In the genomic region with DNA sequence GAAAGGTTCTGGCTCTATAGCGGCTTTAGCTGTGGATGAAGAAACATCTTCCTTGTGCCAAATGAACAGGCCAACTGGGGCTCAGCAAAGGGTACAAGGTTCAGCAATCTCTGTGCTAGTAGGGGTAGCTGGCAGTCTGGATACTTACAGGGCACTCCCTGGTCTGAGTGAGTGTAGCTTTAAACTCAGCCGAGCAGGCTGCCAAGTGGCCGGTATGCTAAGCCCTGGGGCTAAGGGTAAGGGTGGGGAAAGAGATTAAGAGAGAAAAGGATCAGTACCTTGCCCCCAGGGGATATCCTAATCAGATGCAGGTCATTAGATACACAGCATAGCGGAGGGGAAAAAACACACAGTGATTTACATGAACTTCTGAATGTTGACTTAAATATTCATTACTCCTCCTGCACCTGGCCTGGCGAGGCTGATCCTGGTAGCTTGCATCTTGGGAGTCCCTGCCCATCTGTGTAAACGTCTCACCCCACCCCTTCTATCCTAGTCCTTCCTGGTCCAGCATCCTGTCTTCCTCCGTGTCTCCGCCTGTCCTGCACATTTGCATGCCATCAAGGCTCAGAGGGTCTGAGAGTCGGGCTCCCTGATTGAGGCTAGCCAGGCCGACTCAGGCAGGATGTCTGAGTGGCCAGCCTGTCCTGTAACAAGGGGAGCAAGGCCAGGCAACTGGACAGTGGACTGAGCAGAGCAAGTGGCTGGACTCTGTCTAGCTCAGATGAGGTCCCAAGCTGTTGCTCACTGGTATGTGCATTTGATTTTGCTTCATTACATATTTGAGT, we compare ENCODE assay signal across 17 cellular contexts. TPM values are rescaled to one million over a fixed set of nuclear protein-coding genes. Genes with fewer than 3 reads are reported as not detected.
A peak's percentile ranks its signal among the peaks of the same experiment; 100 is the strongest.
DNase-seq lines count a peak whose midpoint lies in the region; ATAC-seq and TF ChIP-seq lines count a peak whose summit lies in the region.
"Had no signal": no experiment of that assay in that cellular context is flagged by ENCODE, and none has a peak within 500 bp of the region (broad histone marks: within the 10 kb centered on the region; RNA-seq: fewer than 3 reads in every experiment).

No MANE protein-coding gene starts in this region.

- TF ChIP-seq CTCF in LNCaP clone FGC (IDR thresholded peaks at IDR 0.05; ENCODE audit: control insufficient read depth, extremely low read depth, insufficient read depth), result no peak
- no peak for TF ChIP-seq CTCF in neural progenitor cell (IDR thresholded peaks at IDR 0.05)
- TF ChIP-seq CTCF in RWPE1 (conservative IDR thresholded peaks at IDR 0.05; ENCODE audit: low read depth), result no peak

- peaks cover 15% of the 10 kb centered on the region for H3K27me3 Mint-ChIP-seq in neural progenitor cell (ENCODE audit: insufficient read depth, low read depth)

- peak overlapping the region; percentile 83 for H3K27ac ChIP-seq in angular gyrus (ENCODE audit: low read depth, low read length)
- H3K27ac ChIP-seq in neural progenitor cell, result no peak overlapping the region
- no peak overlapping the region for H3K27ac ChIP-seq in effector memory CD4-positive, alpha-beta T cell (ENCODE audit: insufficient read depth, low read length, poor library complexity, severe bottlenecking)
- no peak overlapping the region for H3K27ac ChIP-seq in RWPE1
- H3K27ac ChIP-seq: coronary artery, epithelial cell of prostate had no signal

- CTCF ChIA-PET in RWPE1 (lab: Yijun Ruan, JAX), result interaction anchor here (0.6 to 2.1 kb wide), 2 partner anchors 19 to 58 kb away, joined by 4 to 9 read pairs; no protein-coding TSS in a partner anchor

- POLR2A ChIA-PET in RWPE1 (lab: Yijun Ruan, JAX; ENCODE audit: low non-redundant PET), result no interaction called here

- H3K27me3 ChIP-seq in neural progenitor cell, result peaks cover 71% of the 10 kb centered on the region
- no peaks in the 10 kb centered on the region for H3K27me3 ChIP-seq in effector memory CD4-positive, alpha-beta T cell (replicated peaks; ENCODE audit: control insufficient read depth, insufficient read depth, low read length, poor library complexity, severe bottlenecking)

- H3K4me3 Mint-ChIP-seq in neural progenitor cell, result no peak overlapping the region
- H3K4me3 Mint-ChIP-seq: memory B cell; natural killer cell treated with Interleukin-12 subunit alpha and Interleukin-12 subunit beta and Interleukin-15 and Interleukin-18, amount 100 ng/mL, for 72 hours had no signal

- no peaks in the 10 kb centered on the region for H3K79me2 ChIP-seq in neural progenitor cell (ENCODE audit: low read depth)

- H3K4me1 Mint-ChIP-seq in neural progenitor cell, result peaks cover 33% of the 10 kb centered on the region
- H3K4me1 Mint-ChIP-seq: memory B cell had no signal

- H3K4me1 ChIP-seq in neural progenitor cell, result peaks cover 26% of the 10 kb centered on the region
- H3K4me1 ChIP-seq in effector memory CD4-positive, alpha-beta T cell (ENCODE audit: control insufficient read depth, insufficient read depth, low read length, poor library complexity, severe bottlenecking), result no peaks in the 10 kb centered on the region

- peaks cover 21% of the 10 kb centered on the region for H3F3A ChIP-seq in neural progenitor cell (ENCODE audit: low read depth)

- peak overlapping the region; percentile 74 for H3K27ac Mint-ChIP-seq in neural progenitor cell
- H3K27ac Mint-ChIP-seq: memory B cell; natural killer cell treated with Interleukin-12 subunit alpha and Interleukin-12 subunit beta and Interleukin-15 and Interleukin-18, amount 100 ng/mL, for 72 hours had no signal

- H3K36me3 ChIP-seq in neural progenitor cell, result no peaks in the 10 kb centered on the region
- H3K36me3 ChIP-seq in effector memory CD4-positive, alpha-beta T cell (ENCODE audit: control insufficient read depth, insufficient read depth, low read length), result no peaks in the 10 kb centered on the region

- H4K20me1 ChIP-seq in neural progenitor cell (ENCODE audit: low read depth), result peaks cover 12% of the 10 kb centered on the region

- no peak overlapping the region for H2AFZ ChIP-seq in neural progenitor cell (replicated peaks)

- H3K9ac ChIP-seq in neural progenitor cell, result no peak overlapping the region

- H3K4me3 ChIP-seq in LNCaP clone FGC (ENCODE audit: low read depth, low read length) (no peak overlapping the region), neural progenitor cell (peak overlapping the region; percentile 1)
- no peak overlapping the region for H3K4me3 ChIP-seq in effector memory CD4-positive, alpha-beta T cell (ENCODE audit: insufficient read depth, low read depth, low read length, poor library complexity, severe bottlenecking)
- H3K4me3 ChIP-seq: coronary artery had no signal

- DNase-seq in COLO668 (lab: John Stamatoyannopoulos, UW; ENCODE audit: unreplicated experiment) (peak; percentile 11), LNCaP clone FGC (ENCODE audit: low read depth) (peak; percentile 41), neural progenitor cell (ENCODE audit: low spot score) (peak; percentile 75), RWPE1 (ENCODE audit: low spot score) (no peak)
- no peak for DNase-seq in effector memory CD4-positive, alpha-beta T cell
- DNase-seq in activated CD8-positive, alpha-beta memory T cell treated with anti-CD3 and anti-CD28 coated beads, Interleukin-2, amount 50 U/mL, for 4 hours, result no peak
- DNase-seq: activated CD4-positive, alpha-beta T cell treated with anti-CD3 and anti-CD28 coated beads for 1 hour; MM.1S; NCI-H2107; SHP77 had no signal

- peak overlapping the region; percentile 67 for H3K4me2 ChIP-seq in neural progenitor cell

- peaks cover 2% of the 10 kb centered on the region for H3K9me3 Mint-ChIP-seq in neural progenitor cell
- H3K9me3 Mint-ChIP-seq: memory B cell; natural killer cell treated with Interleukin-12 subunit alpha and Interleukin-12 subunit beta and Interleukin-15 and Interleukin-18, amount 100 ng/mL, for 72 hours had no signal

- ATAC-seq in GM18909 (IDR thresholded peaks at IDR 0.05; ENCODE audit: poor library complexity, unreplicated experiment), result no peak
- ATAC-seq: natural killer cell treated with Interleukin-12 subunit alpha and Interleukin-12 subunit beta and Interleukin-15 and Interleukin-18, amount 100 ng/mL, for 72 hours had no signal

- no peaks in the 10 kb centered on the region for H3K9me3 ChIP-seq in neural progenitor cell (ENCODE audit: low read depth)
- no peaks in the 10 kb centered on the region for H3K9me3 ChIP-seq in effector memory CD4-positive, alpha-beta T cell (ENCODE audit: control insufficient read depth, low read length)

- peaks cover 1% of the 10 kb centered on the region for H3K36me3 Mint-ChIP-seq in neural progenitor cell
- H3K36me3 Mint-ChIP-seq: memory B cell; natural killer cell treated with Interleukin-12 subunit alpha and Interleukin-12 subunit beta and Interleukin-15 and Interleukin-18, amount 100 ng/mL, for 72 hours had no signal

RNA-seq across cellular contexts. Expression of gene CNTN2, which starts 39.5 kb away (rescaled TPM):
- total RNA-seq in neural progenitor cell (ENCODE audit: low replicate concordance), result 8.4 and 12.8 TPM in 2 replicates
- total RNA-seq: natural killer cell treated with Interleukin-12 subunit alpha and Interleukin-12 subunit beta and Interleukin-15 and Interleukin-18, amount 100 ng/mL, for 72 hours; T-helper 2 cell treated with Interferon-gamma antibody and Interleukin-4, amounts not matched to agents 100 ng/mL and 5 ng/mL, for 36 hours had no signal

Comparison
In these comparisons a context has a peak if more than half of its experiments do, and no peak if none do; other contexts are left out.
1. DNase-seq: peak in COLO668 (single experiment), LNCaP clone FGC (single experiment) and neural progenitor cell (single experiment); none in effector memory CD4-positive, alpha-beta T cell (0 of 3), RWPE1 (single experiment) and activated CD8-positive, alpha-beta memory T cell treated with anti-CD3 and anti-CD28 coated beads, Interleukin-2, amount 50 U/mL, for 4 hours (single experiment).